ENCODE assay signal across 23 cellular contexts in the genomic region with DNA sequence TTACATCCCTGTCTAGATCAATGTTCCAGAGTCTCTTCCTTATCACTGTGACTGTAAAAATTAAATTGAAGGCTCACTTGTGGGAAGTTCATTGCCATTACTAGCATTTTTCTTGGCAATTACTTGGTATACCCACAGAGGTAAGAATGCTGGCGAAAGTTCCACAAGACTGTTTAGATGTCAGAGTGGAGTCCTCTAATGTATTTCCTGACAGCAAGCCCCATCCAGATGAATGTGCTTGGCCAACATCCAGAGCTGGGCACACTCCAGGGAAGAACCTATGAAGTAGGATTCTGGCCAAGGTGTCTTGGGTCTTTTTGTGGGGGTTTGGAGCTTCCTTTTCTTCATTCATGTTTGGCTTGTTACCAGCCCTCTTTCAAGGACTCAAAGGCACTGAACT.
"Had no signal": no experiment of that assay in that cellular context is flagged by ENCODE, and none has a peak within 500 bp of the region (broad histone marks: within the 10 kb centered on the region; RNA-seq: fewer than 3 reads in every experiment).

No MANE protein-coding gene starts in this region.

- H3K36me3 ChIP-seq: esophagus muscularis mucosa, heart right ventricle, left lung, neutrophil, pancreas, right lobe of liver, thoracic aorta, tibial nerve, upper lobe of left lung had no signal

- H3K27ac ChIP-seq: esophagus muscularis mucosa, heart right ventricle, left lung, neutrophil, pancreas, right lobe of liver, thoracic aorta, tibial nerve, upper lobe of left lung had no signal

- DNase-seq: dermis blood vessel endothelial cell; effector memory CD4-positive, alpha-beta T cell; foreskin melanocyte; glutamatergic neuron; heart right ventricle; hippocampal formation; left cardiac atrium; left lung; mesenchymal stem cell; mucosa of descending colon; naive B cell; pancreas; retina; right lobe of liver; small intestine; stimulated activated CD4-positive, alpha-beta T cell treated with anti-CD3 and anti-CD28 coated beads, Interleukin-15, amount 100 ng/mL, for 24 hours; stimulated activated CD4-positive, alpha-beta T cell treated with anti-CD3 and anti-CD28 coated beads, Interleukin-2, amount 100 ng/mL, for 48 hours; stimulated activated naive B cell treated with anti-CD40 and anti-IgM and Interleukin-4, amounts not matched to agents 10 μg/mL and 1 μg/mL and 100 μg/mL, for 72 hours; upper lobe of left lung had no signal

- H3K27me3 ChIP-seq: esophagus muscularis mucosa, heart right ventricle, left lung, neutrophil, pancreas, right lobe of liver, tibial nerve, upper lobe of left lung had no signal

- H3K4me3 ChIP-seq: esophagus muscularis mucosa, heart right ventricle, left lung, mucosa of descending colon, pancreas, right lobe of liver, thoracic aorta, tibial nerve, upper lobe of left lung had no signal

- H3K9me3 ChIP-seq: esophagus muscularis mucosa, left lung, mucosa of descending colon, neutrophil, pancreas, right lobe of liver, thoracic aorta, tibial nerve, upper lobe of left lung had no signal

- H3K4me1 ChIP-seq: esophagus muscularis mucosa, heart right ventricle, left lung, pancreas, right lobe of liver, tibial nerve, upper lobe of left lung had no signal
